In the genomic region with DNA sequence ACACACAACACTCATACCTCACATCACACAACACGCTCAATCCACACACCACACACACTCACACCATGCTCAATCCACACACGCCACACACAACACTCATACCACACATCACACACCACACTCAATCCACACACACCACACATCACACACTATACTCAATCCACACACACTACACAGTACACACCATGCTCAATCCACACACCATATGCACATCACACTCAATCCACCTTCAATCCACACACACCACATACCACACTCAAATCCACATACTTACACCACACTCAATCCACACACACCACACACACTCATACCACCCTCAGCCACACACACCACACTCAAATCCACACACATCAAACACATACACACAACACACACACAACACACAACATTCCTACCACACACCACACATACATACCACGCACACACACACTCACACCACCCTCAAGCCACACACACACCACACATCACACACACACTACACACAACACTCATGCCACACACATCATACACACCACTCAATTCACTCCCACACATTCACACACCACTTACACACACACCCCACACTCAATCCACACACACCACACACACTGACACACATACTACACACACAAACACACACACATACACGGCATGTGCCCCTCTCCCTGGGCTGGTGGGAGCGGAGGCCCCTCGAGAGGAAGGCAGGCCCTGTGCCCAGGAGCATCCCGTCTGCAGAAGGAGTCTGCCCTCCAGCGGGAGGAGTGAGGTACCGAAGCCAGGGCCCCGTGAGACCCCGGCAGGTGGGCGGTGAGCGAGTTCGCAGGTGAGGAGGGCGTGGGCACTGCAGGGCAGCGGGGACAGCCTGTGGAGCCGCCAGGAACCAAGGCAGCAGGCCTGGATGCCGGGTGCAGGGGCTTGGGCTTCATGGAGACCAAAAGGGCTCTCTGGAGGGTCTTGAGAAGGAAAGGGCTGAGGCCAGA, we compare ENCODE assay signal across 1 cellular context.
TF ChIP-seq lines count a peak whose summit lies in the region.

No MANE protein-coding gene starts in this region.

TF ChIP-seq in HepG2, 621 proteins besides CTCF, POLR2A, EP300 and RAD21 (continued from another document and continues in another):
- no peak for TF ChIP-seq LBX2 (CRISPR knock-in tag; IDR thresholded peaks at IDR 0.05; ENCODE audit: borderline replicate concordance)
- TF ChIP-seq SIN3B (IDR thresholded peaks at IDR 0.05; ENCODE audit: low read length): no peak
- TF ChIP-seq, protein P1, sequence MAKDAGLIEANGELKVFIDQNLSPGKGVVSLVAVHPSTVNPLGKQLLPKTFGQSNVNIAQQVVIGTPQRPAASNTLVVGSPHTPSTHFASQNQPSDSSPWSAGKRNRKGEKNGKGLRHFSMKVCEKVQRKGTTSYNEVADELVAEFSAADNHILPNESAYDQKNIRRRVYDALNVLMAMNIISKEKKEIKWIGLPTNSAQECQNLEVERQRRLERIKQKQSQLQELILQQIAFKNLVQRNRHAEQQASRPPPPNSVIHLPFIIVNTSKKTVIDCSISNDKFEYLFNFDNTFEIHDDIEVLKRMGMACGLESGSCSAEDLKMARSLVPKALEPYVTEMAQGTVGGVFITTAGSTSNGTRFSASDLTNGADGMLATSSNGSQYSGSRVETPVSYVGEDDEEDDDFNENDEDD (CRISPR knock-in tag; IDR thresholded peaks at IDR 0.05; ENCODE audit: borderline replicate concordance): no peak
- TF ChIP-seq, protein P2, sequence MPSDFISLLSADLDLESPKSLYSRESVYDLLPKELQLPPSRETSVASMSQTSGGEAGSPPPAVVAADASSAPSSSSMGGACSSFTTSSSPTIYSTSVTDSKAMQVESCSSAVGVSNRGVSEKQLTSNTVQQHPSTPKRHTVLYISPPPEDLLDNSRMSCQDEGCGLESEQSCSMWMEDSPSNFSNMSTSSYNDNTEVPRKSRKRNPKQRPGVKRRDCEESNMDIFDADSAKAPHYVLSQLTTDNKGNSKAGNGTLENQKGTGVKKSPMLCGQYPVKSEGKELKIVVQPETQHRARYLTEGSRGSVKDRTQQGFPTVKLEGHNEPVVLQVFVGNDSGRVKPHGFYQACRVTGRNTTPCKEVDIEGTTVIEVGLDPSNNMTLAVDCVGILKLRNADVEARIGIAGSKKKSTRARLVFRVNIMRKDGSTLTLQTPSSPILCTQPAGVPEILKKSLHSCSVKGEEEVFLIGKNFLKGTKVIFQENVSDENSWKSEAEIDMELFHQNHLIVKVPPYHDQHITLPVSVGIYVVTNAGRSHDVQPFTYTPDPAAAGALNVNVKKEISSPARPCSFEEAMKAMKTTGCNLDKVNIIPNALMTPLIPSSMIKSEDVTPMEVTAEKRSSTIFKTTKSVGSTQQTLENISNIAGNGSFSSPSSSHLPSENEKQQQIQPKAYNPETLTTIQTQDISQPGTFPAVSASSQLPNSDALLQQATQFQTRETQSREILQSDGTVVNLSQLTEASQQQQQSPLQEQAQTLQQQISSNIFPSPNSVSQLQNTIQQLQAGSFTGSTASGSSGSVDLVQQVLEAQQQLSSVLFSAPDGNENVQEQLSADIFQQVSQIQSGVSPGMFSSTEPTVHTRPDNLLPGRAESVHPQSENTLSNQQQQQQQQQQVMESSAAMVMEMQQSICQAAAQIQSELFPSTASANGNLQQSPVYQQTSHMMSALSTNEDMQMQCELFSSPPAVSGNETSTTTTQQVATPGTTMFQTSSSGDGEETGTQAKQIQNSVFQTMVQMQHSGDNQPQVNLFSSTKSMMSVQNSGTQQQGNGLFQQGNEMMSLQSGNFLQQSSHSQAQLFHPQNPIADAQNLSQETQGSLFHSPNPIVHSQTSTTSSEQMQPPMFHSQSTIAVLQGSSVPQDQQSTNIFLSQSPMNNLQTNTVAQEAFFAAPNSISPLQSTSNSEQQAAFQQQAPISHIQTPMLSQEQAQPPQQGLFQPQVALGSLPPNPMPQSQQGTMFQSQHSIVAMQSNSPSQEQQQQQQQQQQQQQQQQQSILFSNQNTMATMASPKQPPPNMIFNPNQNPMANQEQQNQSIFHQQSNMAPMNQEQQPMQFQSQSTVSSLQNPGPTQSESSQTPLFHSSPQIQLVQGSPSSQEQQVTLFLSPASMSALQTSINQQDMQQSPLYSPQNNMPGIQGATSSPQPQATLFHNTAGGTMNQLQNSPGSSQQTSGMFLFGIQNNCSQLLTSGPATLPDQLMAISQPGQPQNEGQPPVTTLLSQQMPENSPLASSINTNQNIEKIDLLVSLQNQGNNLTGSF (CRISPR knock-in tag; IDR thresholded peaks at IDR 0.05): no peak
- no peak for TF ChIP-seq ZNF326 (CRISPR knock-in tag; IDR thresholded peaks at IDR 0.05; ENCODE audit: borderline replicate concordance)
- TF ChIP-seq, protein P3, sequence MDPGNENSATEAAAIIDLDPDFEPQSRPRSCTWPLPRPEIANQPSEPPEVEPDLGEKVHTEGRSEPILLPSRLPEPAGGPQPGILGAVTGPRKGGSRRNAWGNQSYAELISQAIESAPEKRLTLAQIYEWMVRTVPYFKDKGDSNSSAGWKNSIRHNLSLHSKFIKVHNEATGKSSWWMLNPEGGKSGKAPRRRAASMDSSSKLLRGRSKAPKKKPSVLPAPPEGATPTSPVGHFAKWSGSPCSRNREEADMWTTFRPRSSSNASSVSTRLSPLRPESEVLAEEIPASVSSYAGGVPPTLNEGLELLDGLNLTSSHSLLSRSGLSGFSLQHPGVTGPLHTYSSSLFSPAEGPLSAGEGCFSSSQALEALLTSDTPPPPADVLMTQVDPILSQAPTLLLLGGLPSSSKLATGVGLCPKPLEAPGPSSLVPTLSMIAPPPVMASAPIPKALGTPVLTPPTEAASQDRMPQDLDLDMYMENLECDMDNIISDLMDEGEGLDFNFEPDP (CRISPR knock-in tag; conservative IDR thresholded peaks at IDR 0.05): no peak
- TF ChIP-seq, protein P4, sequence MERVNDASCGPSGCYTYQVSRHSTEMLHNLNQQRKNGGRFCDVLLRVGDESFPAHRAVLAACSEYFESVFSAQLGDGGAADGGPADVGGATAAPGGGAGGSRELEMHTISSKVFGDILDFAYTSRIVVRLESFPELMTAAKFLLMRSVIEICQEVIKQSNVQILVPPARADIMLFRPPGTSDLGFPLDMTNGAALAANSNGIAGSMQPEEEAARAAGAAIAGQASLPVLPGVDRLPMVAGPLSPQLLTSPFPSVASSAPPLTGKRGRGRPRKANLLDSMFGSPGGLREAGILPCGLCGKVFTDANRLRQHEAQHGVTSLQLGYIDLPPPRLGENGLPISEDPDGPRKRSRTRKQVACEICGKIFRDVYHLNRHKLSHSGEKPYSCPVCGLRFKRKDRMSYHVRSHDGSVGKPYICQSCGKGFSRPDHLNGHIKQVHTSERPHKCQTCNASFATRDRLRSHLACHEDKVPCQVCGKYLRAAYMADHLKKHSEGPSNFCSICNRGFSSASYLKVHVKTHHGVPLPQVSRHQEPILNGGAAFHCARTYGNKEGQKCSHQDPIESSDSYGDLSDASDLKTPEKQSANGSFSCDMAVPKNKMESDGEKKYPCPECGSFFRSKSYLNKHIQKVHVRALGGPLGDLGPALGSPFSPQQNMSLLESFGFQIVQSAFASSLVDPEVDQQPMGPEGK (CRISPR knock-in tag; IDR thresholded peaks at IDR 0.05): no peak
- TF ChIP-seq, protein P5, sequence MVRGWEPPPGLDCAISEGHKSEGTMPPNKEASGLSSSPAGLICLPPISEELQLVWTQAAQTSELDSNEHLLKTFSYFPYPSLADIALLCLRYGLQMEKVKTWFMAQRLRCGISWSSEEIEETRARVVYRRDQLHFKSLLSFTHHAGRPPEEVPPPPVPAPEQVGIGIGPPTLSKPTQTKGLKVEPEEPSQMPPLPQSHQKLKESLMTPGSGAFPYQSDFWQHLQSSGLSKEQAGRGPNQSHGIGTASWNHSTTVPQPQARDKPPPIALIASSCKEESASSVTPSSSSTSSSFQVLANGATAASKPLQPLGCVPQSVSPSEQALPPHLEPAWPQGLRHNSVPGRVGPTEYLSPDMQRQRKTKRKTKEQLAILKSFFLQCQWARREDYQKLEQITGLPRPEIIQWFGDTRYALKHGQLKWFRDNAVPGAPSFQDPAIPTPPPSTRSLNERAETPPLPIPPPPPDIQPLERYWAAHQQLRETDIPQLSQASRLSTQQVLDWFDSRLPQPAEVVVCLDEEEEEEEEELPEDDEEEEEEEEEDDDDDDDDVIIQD (CRISPR knock-in tag; IDR thresholded peaks at IDR 0.05; ENCODE audit: low read depth): no peak
- no peak for TF ChIP-seq ZBTB38 (CRISPR knock-in tag; IDR thresholded peaks at IDR 0.05)
- TF ChIP-seq ZNF160 (CRISPR knock-in tag; IDR thresholded peaks at IDR 0.05): no peak
- TF ChIP-seq STAT5B (CRISPR knock-in tag; IDR thresholded peaks at IDR 0.05): no peak
- TF ChIP-seq EED (CRISPR knock-in tag; IDR thresholded peaks at IDR 0.05): 0 out of 2 replicates have a peak, but pooled peaks have one; percentile 32
- no peak for TF ChIP-seq ZNF281 (CRISPR knock-in tag; IDR thresholded peaks at IDR 0.05; ENCODE audit: borderline replicate concordance)
- no peak for TF ChIP-seq USF2 (IDR thresholded peaks at IDR 0.05; ENCODE audit: low read depth, low read length)
- no peak for TF ChIP-seq USF2 (CRISPR knock-in tag; IDR thresholded peaks at IDR 0.05; ENCODE audit: borderline replicate concordance)
- TF ChIP-seq ATAD3A (CRISPR knock-in tag; IDR thresholded peaks at IDR 0.05): no peak
- TF ChIP-seq SNRNP70 (IDR thresholded peaks at IDR 0.05; ENCODE audit: low read depth, low read length): no peak
- TF ChIP-seq ZNF30 (CRISPR knock-in tag; IDR thresholded peaks at IDR 0.05): no peak
- TF ChIP-seq ZNF431 (CRISPR knock-in tag; IDR thresholded peaks at IDR 0.05; ENCODE audit: borderline replicate concordance, low read depth): no peak
- no peak for TF ChIP-seq POLR2AphosphoS5 (IDR thresholded peaks at IDR 0.05; ENCODE audit: low read depth, low read length)
- peak; percentile 55; the same call in 1 of the 2 replicates for TF ChIP-seq ZNF780A (CRISPR knock-in tag; IDR thresholded peaks at IDR 0.05)
- no peak for TF ChIP-seq ELK4 (CRISPR knock-in tag; IDR thresholded peaks at IDR 0.05; ENCODE audit: borderline replicate concordance)
- TF ChIP-seq ONECUT2 (CRISPR knock-in tag; IDR thresholded peaks at IDR 0.05): no peak
- TF ChIP-seq IRF9 (CRISPR knock-in tag; IDR thresholded peaks at IDR 0.05; ENCODE audit: borderline replicate concordance): no peak
- no peak for TF ChIP-seq FOXO1 (CRISPR knock-in tag; IDR thresholded peaks at IDR 0.05)
- no peak for TF ChIP-seq ATF7-NPFF (CRISPR knock-in tag; IDR thresholded peaks at IDR 0.05; ENCODE audit: low read depth)
- TF ChIP-seq SKIL (CRISPR knock-in tag; IDR thresholded peaks at IDR 0.05; ENCODE audit: borderline replicate concordance): peak; percentile 30; the same call in 1 of the 2 replicates
